Comparison of ENCODE assay signal across 14 cellular contexts in genomic region chr6:28553986-28554881, GRCh38. TPM values are rescaled to one million over a fixed set of nuclear protein-coding genes. Genes with fewer than 3 reads are reported as not detected.
DNase-seq lines count a peak whose midpoint lies in the region; ATAC-seq, FAIRE-seq and TF ChIP-seq lines count a peak whose summit lies in the region.
"Had no signal": no experiment of that assay in that cellular context is flagged by ENCODE, and none has a peak within 500 bp of the region (broad histone marks: within the 10 kb centered on the region; RNA-seq: fewer than 3 reads in every experiment).

No MANE protein-coding gene starts in this region.

- no peaks in the 10 kb centered on the region for H3K79me2 ChIP-seq in GM23338 (replicated peaks; ENCODE audit: insufficient read depth)

- H3K27me3 ChIP-seq in GM23338 (ENCODE audit: insufficient read depth) (peaks cover 62% of the 10 kb centered on the region), neuron (ENCODE audit: insufficient read depth, low read length) (no peaks in the 10 kb centered on the region)
- H3K27me3 ChIP-seq: ascending aorta had no signal

- H3K9me3 ChIP-seq in neuron (ENCODE audit: low read length), result no peaks in the 10 kb centered on the region
- H3K9me3 ChIP-seq: ascending aorta, esophagus squamous epithelium, prostate gland had no signal

- peak overlapping the region; percentile 70 for H3K4me3 ChIP-seq in GM23338
- H3K4me3 ChIP-seq in epithelial cell of proximal tubule (ENCODE audit: low read depth, low read length), result peak overlapping the region; percentile 30
- peak overlapping the region; percentile 20 for H3K4me3 ChIP-seq in neuron (ENCODE audit: low read length)
- H3K4me3 ChIP-seq: ascending aorta, esophagus squamous epithelium, prostate gland had no signal

- peak overlapping the region; percentile 75 for H3K4me3 Mint-ChIP-seq in GM23338

- H3K36me3 ChIP-seq in GM23338 (ENCODE audit: insufficient read depth), result no peaks in the 10 kb centered on the region
- H3K36me3 ChIP-seq in neuron (ENCODE audit: insufficient read depth, low read length), result no peaks in the 10 kb centered on the region
- H3K36me3 ChIP-seq: ascending aorta, esophagus squamous epithelium, prostate gland had no signal

- no peak for FAIRE-seq in D721Med (lab: Jason Lieb, UNC)
- FAIRE-seq: urothelium cell line had no signal

- H4K20me1 ChIP-seq in GM23338 (replicated peaks; ENCODE audit: insufficient read depth), result no peaks in the 10 kb centered on the region

- H3K9me2 ChIP-seq in GM23338 (ENCODE audit: insufficient read depth), result 0 out of 2 replicates have a peak, but pooled peaks cover 4% of the 10 kb centered on the region

- peak overlapping the region; percentile 90 for H3K4me2 ChIP-seq in GM23338

- H2AFZ ChIP-seq in GM23338 (peak overlapping the region; percentile 97), neuron (ENCODE audit: low read depth, low read length) (peak overlapping the region; percentile 50)

- H3K27ac Mint-ChIP-seq in GM23338, result no peak overlapping the region

- H3K27ac ChIP-seq in GM23338 (ENCODE audit: low read depth), result no peak overlapping the region
- H3K27ac ChIP-seq: ascending aorta, esophagus squamous epithelium, prostate gland had no signal

- peaks cover 11% of the 10 kb centered on the region for H3K27me3 Mint-ChIP-seq in GM23338 (ENCODE audit: insufficient read depth, low read depth, poor library complexity)

- no peaks in the 10 kb centered on the region for H3K36me3 Mint-ChIP-seq in GM23338 (ENCODE audit: low read depth)

- H3F3A ChIP-seq in GM23338 (replicated peaks; ENCODE audit: low read depth), result 0 out of 2 replicates have a peak, but pooled peaks cover 2% of the 10 kb centered on the region

- peak; percentile 63 for DNase-seq in GM23338 (ENCODE audit: low spot score)
- DNase-seq in NCI-H2227 treated with DMSO at 0.1 percent for 48 hours (lab: John Stamatoyannopoulos, UW), result peak; percentile 65
- peak; percentile 61 for DNase-seq in epithelial cell of proximal tubule (ENCODE audit: low read depth)
- DNase-seq in D721Med (ENCODE audit: insufficient read length, low spot score), result no peak
- DNase-seq in SIG-M5 (lab: John Stamatoyannopoulos, UW), result no peak
- DNase-seq: esophagus squamous epithelium, left colon, NCI-H1092 treated with DMSO at 0.1 percent for 48 hours, T1000 had no signal

- peaks cover 11% of the 10 kb centered on the region; the same call in 2 of the 3 replicates for H3K4me1 Mint-ChIP-seq in GM23338

- peak; percentile 62 for ATAC-seq in GM23338
- no peak for ATAC-seq in GM19035 (IDR thresholded peaks at IDR 0.05; ENCODE audit: unreplicated experiment)
- ATAC-seq: left colon had no signal

- TF ChIP-seq CTCF in GM23338 (conservative IDR thresholded peaks at IDR 0.05; ENCODE audit: low read depth in 2 of 2) (no peak), epithelial cell of proximal tubule (conservative IDR thresholded peaks at IDR 0.05; ENCODE audit: low read depth, low read length) (no peak), D721Med (IDR thresholded peaks at IDR 0.05; ENCODE audit: insufficient read depth, missing control alignments) (no peak)

- peaks cover 2% of the 10 kb centered on the region for H3K4me1 ChIP-seq in GM23338 (ENCODE audit: insufficient read depth)
- H3K4me1 ChIP-seq in neuron (ENCODE audit: insufficient read depth, low read length), result peaks cover 16% of the 10 kb centered on the region
- H3K4me1 ChIP-seq: ascending aorta, esophagus squamous epithelium, prostate gland had no signal

- no peaks in the 10 kb centered on the region for H3K9me3 Mint-ChIP-seq in GM23338

TF ChIP-seq in GM23338, 12 proteins besides CTCF, POLR2A, EP300 and RAD21 (continues in another document):
- TF ChIP-seq ZNF331 (CRISPR knock-in tag; IDR thresholded peaks at IDR 0.05; ENCODE audit: low read depth) (no peak), STAT1 (IDR thresholded peaks at IDR 0.05; ENCODE audit: unreplicated experiment) (no peak), JUNB (IDR thresholded peaks at IDR 0.05; ENCODE audit: unreplicated experiment) (no peak), ETS1 (IDR thresholded peaks at IDR 0.05) (no peak), REST (IDR thresholded peaks at IDR 0.05; ENCODE audit: unreplicated experiment) (no peak)

RNA-seq across cellular contexts. Expression of gene GPX5, which starts 28.6 kb away (rescaled TPM):
- not detected in 2 replicates for total RNA-seq in GM23338 (2014; rRNA removed; shearing (Covaris generic))
- 0.14 TPM in 1 of 2 replicates, not detected in the other for polyA plus RNA-seq in GM23338 (2016; fragmentation: Nextera tagmentation; extraction: Ambion mirVana)
- not detected in 2 replicates for total RNA-seq in epithelial cell of proximal tubule
- total RNA-seq: ascending aorta, esophagus squamous epithelium, left colon, prostate gland had no signal

RNA-seq across cellular contexts. Expression of gene GPX6, which starts 38.6 kb away (rescaled TPM):
- total RNA-seq in GM23338 (2014; rRNA removed; shearing (Covaris generic)), result not detected in 2 replicates
- not detected in 2 replicates for polyA plus RNA-seq in GM23338 (2016; fragmentation: Nextera tagmentation; extraction: Ambion mirVana)
- total RNA-seq in epithelial cell of proximal tubule, result not detected in 2 replicates
- total RNA-seq: ascending aorta, esophagus squamous epithelium, left colon had no signal

Comparison
In these comparisons a context has a peak if more than half of its experiments do, and no peak if none do; other contexts are left out.
1. DNase-seq: peak in GM23338 (single experiment), NCI-H2227 treated with DMSO at 0.1 percent for 48 hours (single experiment) and epithelial cell of proximal tubule (single experiment); none in D721Med (single experiment) and SIG-M5 (single experiment).
2. H3K4me3 ChIP-seq: peak in every context shown above with its lines; median percentile 70 in GM23338; 30 in epithelial cell of proximal tubule; 20 in neuron.